In genomic region chr12:76183459-76184186, GRCh38 we compare ENCODE assay signal across 7 cellular contexts.
DNase-seq lines count a peak whose midpoint lies in the region; ATAC-seq and TF ChIP-seq lines count a peak whose summit lies in the region.

No MANE protein-coding gene starts in this region.

- CTCF ChIA-PET in CD4-positive, alpha-beta T cell (lab: Charles Lee) = no interaction called here

- in situ Hi-C loops in astrocyte of the spinal cord (cut with HindIII; ENCODE audit: low sequenced_read_pairs) = no loop called here

- no peak for TF ChIP-seq CTCF in astrocyte of the spinal cord (IDR thresholded peaks at IDR 0.05; ENCODE audit: low read depth, low read length)
- TF ChIP-seq CTCF in CD4-positive, alpha-beta T cell (IDR thresholded peaks at IDR 0.05) = no peak

- H3K27me3 Mint-ChIP-seq in CD4-positive, alpha-beta T cell = peaks cover 12% of the 10 kb centered on the region

- POLR2A ChIA-PET in CD4-positive, alpha-beta T cell (lab: Charles Lee) = interaction anchor here (1.0 kb wide), 1 partner anchor 43 kb away, joined by 3 read pairs; no protein-coding TSS in a partner anchor

- intact Hi-C loops in CD4-positive, alpha-beta T cell (cut with DNase I, micrococcal nuclease) = no loop called here

- H3K4me3 ChIP-seq in astrocyte of the spinal cord (ENCODE audit: low read depth, low read length) = no peak overlapping the region

- H3K4me1 Mint-ChIP-seq in CD4-positive, alpha-beta T cell (ENCODE audit: low read depth) = no peaks in the 10 kb centered on the region

- no peaks in the 10 kb centered on the region for H3K9me3 ChIP-seq in CD4-positive, alpha-beta T cell (ENCODE audit: control insufficient read depth, low read length)

- ATAC-seq in GM18517 (IDR thresholded peaks at IDR 0.05; ENCODE audit: unreplicated experiment) = peak; percentile 96
- ATAC-seq in CD4-positive, alpha-beta T cell (ENCODE audit: poor library complexity) = no peak

- no peak overlapping the region for H3K27ac ChIP-seq in CD4-positive, alpha-beta T cell (ENCODE audit: low read depth, low read length)

- H3K27me3 ChIP-seq in CD4-positive, alpha-beta T cell (ENCODE audit: control insufficient read depth, insufficient read depth, low read length) = no peaks in the 10 kb centered on the region

- H3K4me3 Mint-ChIP-seq in CD4-positive, alpha-beta T cell = no peak overlapping the region

- H3K9me3 Mint-ChIP-seq in CD4-positive, alpha-beta T cell = no peaks in the 10 kb centered on the region

- no peak overlapping the region for H3K27ac Mint-ChIP-seq in CD4-positive, alpha-beta T cell

- DNase-seq in H4 (ENCODE audit: low spot score) = peak; percentile 83
- DNase-seq in LoVo (ENCODE audit: low spot score) = peak; percentile 64
- peak; percentile 98 for DNase-seq in astrocyte of the spinal cord (ENCODE audit: low read depth, low spot score)
- DNase-seq in renal cortical epithelial cell (ENCODE audit: low read depth) = peak; percentile 91
- DNase-seq in AML-193 (lab: John Stamatoyannopoulos, UW) = no peak
- no peak for DNase-seq in CD4-positive, alpha-beta T cell

- H3K36me3 Mint-ChIP-seq in CD4-positive, alpha-beta T cell (ENCODE audit: low read depth) = no peaks in the 10 kb centered on the region

Comparison
In these comparisons a context has a peak if more than half of its experiments do, and no peak if none do; other contexts are left out.
1. DNase-seq: peak in H4 (single experiment), LoVo (single experiment), astrocyte of the spinal cord (single experiment) and renal cortical epithelial cell (single experiment); none in AML-193 (0 of 2) and CD4-positive, alpha-beta T cell (0 of 10).